In the genomic region with DNA sequence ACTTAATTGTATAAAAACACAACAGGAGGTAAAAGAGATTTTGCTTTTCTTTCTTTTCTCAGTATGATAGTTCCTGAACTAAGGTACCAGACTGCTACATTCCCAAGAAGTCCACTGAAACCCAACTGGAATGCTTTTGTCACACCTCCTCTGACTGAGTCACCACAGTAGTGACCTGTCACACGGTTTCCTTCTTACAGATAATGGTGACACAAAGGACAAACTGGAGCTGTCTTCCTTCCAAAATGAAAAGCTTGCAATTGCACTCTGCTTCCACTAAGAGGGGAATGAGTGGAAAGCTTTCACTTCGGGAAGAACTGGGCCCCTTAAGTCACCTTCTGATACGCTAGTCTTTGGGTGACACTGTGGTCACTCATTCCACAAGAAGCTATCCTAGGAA, we compare ENCODE assay signal across 18 cellular contexts.
DNase-seq lines count a peak whose midpoint lies in the region; ATAC-seq, FAIRE-seq and TF ChIP-seq lines count a peak whose summit lies in the region.
"Had no signal": no experiment of that assay in that cellular context is flagged by ENCODE, and none has a peak within 500 bp of the region (broad histone marks: within the 10 kb centered on the region; RNA-seq: fewer than 3 reads in every experiment).

No MANE protein-coding gene starts in this region.

- ATAC-seq in K562, result peak; percentile 58
- ATAC-seq in HG02642 (IDR thresholded peaks at IDR 0.05; ENCODE audit: poor library complexity, unreplicated experiment), result no peak
- ATAC-seq: GM12878 had no signal

- TF ChIP-seq CTCF in AG10803 (conservative IDR thresholded peaks at IDR 0.05; ENCODE audit: low read length) (peak; percentile 24; the same call in 1 of the 2 replicates), H9 (conservative IDR thresholded peaks at IDR 0.05) (peak; percentile 27; the same call in 2 of the 3 replicates), K562 (IDR thresholded peaks at IDR 0.05 in 2 of 3, conservative IDR thresholded peaks at IDR 0.05 in 1 of 3; ENCODE audit: insufficient read depth in 2 of 3, low read depth in 1 of 3, low read length in 3 of 3) (peak; percentile 32 to 60 (median 55); a peak in 5 of 6 replicates)

- H3K9ac ChIP-seq in H9 (ENCODE audit: extremely low read depth, insufficient read length, low read length), result no peak overlapping the region
- H3K9ac ChIP-seq in K562 (ENCODE audit: insufficient read depth in 1 of 2, low read depth in 2 of 2, low read length in 2 of 2), result 0 out of 4 replicates have a peak overlapping the region, but pooled peaks of 1 of the 2 experiments have one; percentile 5
- no peak overlapping the region for H3K9ac ChIP-seq in mesendoderm (ENCODE audit: low read length)

- H3K27me3 Mint-ChIP-seq in H9 (ENCODE audit: low read depth), result no peaks in the 10 kb centered on the region
- H3K27me3 Mint-ChIP-seq: activated B cell treated with CpG ODN at 0.5 μM for 24 hours had no signal

- no peaks in the 10 kb centered on the region for H3K4me1 ChIP-seq in H9 (ENCODE audit: insufficient read depth, low read length)
- H3K4me1 ChIP-seq in K562 (replicated peaks in 1 of 2; ENCODE audit: control insufficient read depth in 2 of 2, insufficient read depth in 2 of 2, low read length in 2 of 2), result peaks cover 7 to 22% of the 10 kb centered on the region in 2 experiments; a peak in 4 of 5 replicates
- H3K4me1 ChIP-seq in mesendoderm (ENCODE audit: control insufficient read depth, low read depth, low read length), result no peaks in the 10 kb centered on the region

- peaks cover 4 to 5% of the 10 kb centered on the region in 2 experiments; a peak in 3 of 4 replicates for H3K4me1 Mint-ChIP-seq in H9
- H3K4me1 Mint-ChIP-seq: activated B cell treated with CpG ODN at 0.5 μM for 24 hours had no signal

- intact Hi-C loops in K562 (cut with micrococcal nuclease), result loop anchor here (10.0 kb wide), 1 partner anchor 151 kb away; no protein-coding TSS in a partner anchor

- H3K79me1 ChIP-seq in H9 (ENCODE audit: insufficient read depth, low read depth, low read length, poor library complexity, severe bottlenecking) (no peaks in the 10 kb centered on the region), mesendoderm (ENCODE audit: low read length) (peaks cover 7% of the 10 kb centered on the region)

- no peak overlapping the region for H3T11ph ChIP-seq in H9 (ENCODE audit: low read length)

- H3K9me1 ChIP-seq in K562 (ENCODE audit: control insufficient read depth, insufficient read depth, low read length), result no peaks in the 10 kb centered on the region

- FAIRE-seq in K562 (lab: Jason Lieb, UNC), result peak; percentile 89
- FAIRE-seq: endometrium, GM12878, GM19239 had no signal

- no peak overlapping the region for H3K14ac ChIP-seq in H9 (ENCODE audit: insufficient read depth, low read length)

- H2BK5ac ChIP-seq in H9 (ENCODE audit: insufficient read length, low read length) (no peak overlapping the region), mesendoderm (ENCODE audit: low read length) (no peak overlapping the region)

- H3K27ac Mint-ChIP-seq in H9, result no peak overlapping the region
- H3K27ac Mint-ChIP-seq: activated B cell treated with CpG ODN at 0.5 μM for 24 hours had no signal

- H4K20me1 ChIP-seq in H9 (ENCODE audit: control insufficient read depth, insufficient read depth, insufficient read length) (no peaks in the 10 kb centered on the region), K562 (replicated peaks; ENCODE audit: control insufficient read depth, insufficient read depth, low read length) (peaks cover 3% of the 10 kb centered on the region)

- no CpG with 5 or more reads among the region's 3 CpGs for WGBS in H9 (ENCODE audit: extremely low coverage, insufficient read length, low lambda C conversion rate)
- 29% methylated on average over 3 of the region's 3 CpGs for WGBS in K562 (ENCODE audit: insufficient coverage, low coverage, missing lambda C conversion rate)
- no CpG with 5 or more reads among the region's 3 CpGs for WGBS in mesendoderm (ENCODE audit: extremely low coverage, insufficient coverage, low lambda C conversion rate)

- CTCF ChIA-PET in K562 (lab: Yijun Ruan, JAX; ENCODE audit: low intra/inter-chr PET ratio), result no interaction called here

- DNase-seq in AG10803 (ENCODE audit: low read depth) (peak; percentile 10), H9 (no peak), K562 (ENCODE audit: extremely low read depth in 1 of 4, low spot score in 3 of 4) (peak in 3 of 4 experiments; percentile 41 to 74 (median 45)), mesendoderm (peak; percentile 84), NCI-H526 treated with DMSO at 0.1 percent for 48 hours (lab: John Stamatoyannopoulos, UW) (no peak), mesenteric fat pad (ENCODE audit: low spot score) (no peak)
- no peak for DNase-seq in stimulated activated naive CD4-positive, alpha-beta T cell treated with Interleukin-2 at 50 U/mL for 16 hours (lab: John Stamatoyannopoulos, UW)
- DNase-seq: activated B cell treated with CpG ODN at 0.5 μM for 24 hours, activated T-cell treated with anti-CD3 and anti-CD28 coated beads for 4 hours, aorta, NCI-H1105 treated with DMSO at 0.1 percent for 48 hours, retina, substantia nigra had no signal

- no peaks in the 10 kb centered on the region for H3K9me3 Mint-ChIP-seq in H9
- H3K9me3 Mint-ChIP-seq: activated B cell treated with CpG ODN at 0.5 μM for 24 hours had no signal

- TF ChIP-seq EP300 in K562 (IDR thresholded peaks at IDR 0.05; ENCODE audit: low read length), result no peak

- no peak for TF ChIP-seq POLR2A in K562 (conservative IDR thresholded peaks at IDR 0.05)

- H3K36me3 ChIP-seq in K562 (ENCODE audit: control insufficient read depth, insufficient read depth, low read length) (peaks cover 30% of the 10 kb centered on the region), mesendoderm (ENCODE audit: control insufficient read depth, insufficient read depth, low read length) (no peaks in the 10 kb centered on the region)

- H2BK12ac ChIP-seq in H9 (ENCODE audit: insufficient read length, low read depth, low read length), result no peak overlapping the region

- no peak overlapping the region for H3K4me3 ChIP-seq in AG10803 (ENCODE audit: low read length)
- no peak overlapping the region for H3K4me3 ChIP-seq in K562
- no peak overlapping the region for H3K4me3 ChIP-seq in mesendoderm (ENCODE audit: low read length)
- H3K4me3 ChIP-seq: GM12878, SK-N-MC had no signal

- H3K56ac ChIP-seq in H9 (ENCODE audit: insufficient read length, low read depth, low read length), result no peak overlapping the region
- H3K56ac ChIP-seq in mesendoderm (ENCODE audit: low read length), result no peak overlapping the region

- no peak overlapping the region for H3K4me3 Mint-ChIP-seq in H9
- H3K4me3 Mint-ChIP-seq: activated B cell treated with CpG ODN at 0.5 μM for 24 hours had no signal

- POLR2A ChIA-PET in K562 (lab: Yijun Ruan, JAX), result interaction anchor here (0.6 to 2.6 kb wide), 6 partner anchors 9 to 721 kb away, joined by 3 to 15 read pairs (median 4); no protein-coding TSS in a partner anchor

- H3K79me2 ChIP-seq in H9 (ENCODE audit: insufficient read depth, low read length), result 0 out of 2 replicates have a peak, but pooled peaks cover 2% of the 10 kb centered on the region
- H3K79me2 ChIP-seq in K562 (ENCODE audit: control insufficient read depth, insufficient read depth, low read length), result peaks cover 6% of the 10 kb centered on the region; the same call in 1 of the 3 replicates
- no peaks in the 10 kb centered on the region for H3K79me2 ChIP-seq in mesendoderm (ENCODE audit: control insufficient read depth, insufficient read depth, low read length)

- H3K18ac ChIP-seq in H9 (ENCODE audit: insufficient read length, low read depth, low read length) (no peak overlapping the region), mesendoderm (ENCODE audit: low read length) (no peak overlapping the region)

- no peak overlapping the region for H2AFZ ChIP-seq in H9 (ENCODE audit: low read length)
- peak overlapping the region; percentile 29; the same call in 1 of the 2 replicates for H2AFZ ChIP-seq in K562 (ENCODE audit: low read depth, low read length)

- H2BK120ac ChIP-seq in H9 (ENCODE audit: low read depth, low read length, poor library complexity, severe bottlenecking), result no peak overlapping the region
- H2BK120ac ChIP-seq in mesendoderm (ENCODE audit: low read depth, low read length), result no peak overlapping the region

- H3K4ac ChIP-seq in H9 (ENCODE audit: low read depth, low read length) (no peak overlapping the region), mesendoderm (ENCODE audit: low read depth, low read length) (no peak overlapping the region)

- H4K8ac ChIP-seq in H9 (replicated peaks; ENCODE audit: insufficient read length, low read depth, low read length) (no peak overlapping the region), mesendoderm (ENCODE audit: low read depth, low read length) (no peak overlapping the region)

- no peaks in the 10 kb centered on the region for H3K23me2 ChIP-seq in H9 (ENCODE audit: insufficient read length, low read depth, low read length, poor library complexity, severe bottlenecking)

- H2AK5ac ChIP-seq in H9 (ENCODE audit: insufficient read length, low read length) (no peak overlapping the region), mesendoderm (ENCODE audit: low read length) (no peak overlapping the region)

- H2BK20ac ChIP-seq in H9 (ENCODE audit: low read depth, low read length, poor library complexity, severe bottlenecking), result no peak overlapping the region

- peak in 1 of 2 experiments; percentile 53; a peak in 2 of 4 replicates for TF ChIP-seq RAD21 in K562 (CRISPR knock-in tag; conservative IDR thresholded peaks at IDR 0.05 in 1 of 2, IDR thresholded peaks at IDR 0.05 in 1 of 2)

- H3K23ac ChIP-seq in H9 (ENCODE audit: insufficient read length, low read depth, low read length) (no peak overlapping the region), mesendoderm (ENCODE audit: low read length) (no peak overlapping the region)

- no peak overlapping the region for H2BK15ac ChIP-seq in H9 (ENCODE audit: low read depth, low read length)
- H2BK15ac ChIP-seq in mesendoderm (replicated peaks; ENCODE audit: low read depth), result no peak overlapping the region

- H4K91ac ChIP-seq in H9 (ENCODE audit: insufficient read length, low read depth, low read length), result no peak overlapping the region

- no peak overlapping the region for H4K5ac ChIP-seq in H9 (ENCODE audit: insufficient read length, low read depth, low read length)
- H4K5ac ChIP-seq in mesendoderm (ENCODE audit: low read length), result no peak overlapping the region

- no TSS peak for BruUV-seq in K562 (replicated peaks; lab: Mats Ljungman, UMichigan)

- H3K9me3 ChIP-seq in H9 (ENCODE audit: control insufficient read depth, low read depth, low read length) (no peaks in the 10 kb centered on the region), K562 (replicated peaks; ENCODE audit: control insufficient read depth, insufficient read depth, low read depth, low read length) (no peaks in the 10 kb centered on the region)

- H3K27ac ChIP-seq in H9 (ENCODE audit: insufficient read length, low read depth, low read length), result no peak overlapping the region
- peak overlapping the region; percentile 5; the same call in 2 of the 3 replicates for H3K27ac ChIP-seq in K562 (ENCODE audit: extremely low read depth, low read depth, low read length)
- no peak overlapping the region for H3K27ac ChIP-seq in mesendoderm (ENCODE audit: low read depth, low read length)
- H3K27ac ChIP-seq: SK-N-MC had no signal

- H3K27me3 ChIP-seq in H9 (ENCODE audit: insufficient read depth, low read length), result no peaks in the 10 kb centered on the region
- no peaks in the 10 kb centered on the region for H3K27me3 ChIP-seq in K562 (ENCODE audit: control insufficient read depth in 2 of 2, insufficient read depth in 2 of 2, low read length in 2 of 2)
- no peaks in the 10 kb centered on the region for H3K27me3 ChIP-seq in mesendoderm (ENCODE audit: insufficient read depth, low read length, poor library complexity)

- no peak overlapping the region for H3K4me2 ChIP-seq in H9 (ENCODE audit: insufficient read depth, insufficient read length, low read length)
- peak overlapping the region; percentile 41 for H3K4me2 ChIP-seq in K562 (ENCODE audit: insufficient read depth, low read length)
- no peak overlapping the region for H3K4me2 ChIP-seq in mesendoderm (ENCODE audit: low read length)

- in situ Hi-C loops in K562 (cut with MboI), result no loop called here

- H3K36me3 Mint-ChIP-seq in H9 (ENCODE audit: insufficient read depth in 1 of 3, low read depth in 3 of 3), result peaks cover 7 to 27% (median 11%) of the 10 kb centered on the region in 3 experiments; a peak in 6 of 7 replicates

Comparison
In these comparisons a context has a peak if more than half of its experiments do, and no peak if none do; other contexts are left out.
1. DNase-seq: peak in AG10803 (single experiment), K562 (3 of 4) and mesendoderm (single experiment); none in H9 (single experiment), NCI-H526 treated with DMSO at 0.1 percent for 48 hours (single experiment), mesenteric fat pad (single experiment) and stimulated activated naive CD4-positive, alpha-beta T cell treated with Interleukin-2 at 50 U/mL for 16 hours (single experiment).
2. Peak in every context shown above with its lines, with median percentiles within 50 percentile points of each other: CTCF ChIP-seq.